Comparison of ENCODE assay signal across 8 cellular contexts in the genomic region with DNA sequence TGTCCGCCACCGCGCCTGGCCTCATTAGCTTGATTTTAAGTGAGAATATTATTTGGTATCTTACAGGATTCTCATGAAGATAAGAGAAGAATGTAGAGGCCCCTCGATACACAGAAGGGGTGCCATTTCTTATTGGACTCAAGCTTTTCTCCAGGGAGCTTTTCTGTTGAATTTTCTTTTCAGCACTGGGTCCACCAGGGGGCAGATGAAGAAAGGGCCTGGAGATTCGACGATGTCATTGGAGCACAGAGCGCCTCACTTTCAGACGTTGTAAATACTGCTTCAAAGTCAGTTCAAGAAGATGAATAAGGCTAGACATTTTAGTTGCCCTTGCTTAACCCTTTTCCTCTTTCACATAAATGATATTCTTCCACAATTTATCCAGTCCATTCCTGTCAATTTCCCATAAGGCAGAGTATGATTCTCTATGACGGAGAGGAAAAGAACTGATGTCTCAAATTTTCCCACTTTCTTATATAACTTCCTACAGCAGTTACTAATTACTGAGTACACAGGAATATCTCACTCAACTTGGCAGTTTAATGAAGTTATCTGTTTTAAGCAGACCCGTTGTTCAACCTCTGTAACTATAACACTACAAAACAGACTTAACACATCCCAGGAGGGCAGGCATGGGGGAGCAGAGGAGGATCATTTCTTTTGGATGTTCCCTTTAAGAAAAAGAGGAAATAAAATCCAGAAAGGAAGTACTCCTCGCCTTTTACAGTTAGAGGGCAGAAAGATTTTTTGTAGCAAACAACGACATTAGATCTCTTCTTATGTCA. TPM values are rescaled to one million over a fixed set of nuclear protein-coding genes. Genes with fewer than 3 reads are reported as not detected.
DNase-seq lines count a peak whose midpoint lies in the region; ATAC-seq, FAIRE-seq and TF ChIP-seq lines count a peak whose summit lies in the region.

No MANE protein-coding gene starts in this region.

- DNase-seq in A549 (ENCODE audit: low read depth in 1 of 2, low spot score in 1 of 2) (peak; percentile 59 to 73), RWPE1 (ENCODE audit: low spot score) (peak; percentile 75), fibroblast of the aortic adventitia (ENCODE audit: low read depth) (peak; percentile 92), non-pigmented ciliary epithelial cell (ENCODE audit: low read depth) (peak; percentile 72), stromal cell of bone marrow (ENCODE audit: low read depth) (peak; percentile 73)
- DNase-seq in activated T-helper 2 cell treated with anti-CD3 and anti-CD28 coated beads, Interferon-gamma antibody, Interleukin-2, Interleukin-4, amounts not matched to agents 10 μg/mL and 5 μg/mL and 100 μg/mL, durations not matched to agents 14 hours and 24 hours and 36 hours (ENCODE audit: low spot score) = peak; percentile 56

- no peak for TF ChIP-seq POLR2A in A549 (IDR thresholded peaks at IDR 0.05; ENCODE audit: low read length)

- no peak for FAIRE-seq in A549 (lab: Jason Lieb, UNC)

- no peaks in the 10 kb centered on the region for H4K20me1 ChIP-seq in KMS-11 (ENCODE audit: insufficient read depth)

- H2AFZ ChIP-seq in KMS-11 (ENCODE audit: low read depth) = no peak overlapping the region

- H3K27me3 ChIP-seq in KMS-11 (ENCODE audit: insufficient read depth, low read depth) = no peaks in the 10 kb centered on the region

- peak; percentile 73 for TF ChIP-seq CTCF in A549 (IDR thresholded peaks at IDR 0.05)
- TF ChIP-seq CTCF in KMS-11 (conservative IDR thresholded peaks at IDR 0.05; ENCODE audit: low read depth, low read length) = peak; percentile 96
- TF ChIP-seq CTCF in RWPE1 (conservative IDR thresholded peaks at IDR 0.05; ENCODE audit: low read depth) = peak; percentile 74
- peak; percentile 89 for TF ChIP-seq CTCF in fibroblast of the aortic adventitia (IDR thresholded peaks at IDR 0.05; ENCODE audit: insufficient read depth, low read length)

- H3K36me3 Mint-ChIP-seq in activated T-helper 2 cell treated with anti-CD3 and anti-CD28 coated beads, Interferon-gamma antibody, Interleukin-2, Interleukin-4, amounts not matched to agents 10 μg/mL and 5 μg/mL and 100 μg/mL, durations not matched to agents 14 hours and 24 hours and 36 hours (ENCODE audit: low read depth) = no peaks in the 10 kb centered on the region

- H3K36me3 ChIP-seq in KMS-11 (ENCODE audit: insufficient read depth) = no peaks in the 10 kb centered on the region

- POLR2A ChIA-PET in A549 (lab: Yijun Ruan, JAX) = interaction anchor here (0.6 to 1.0 kb wide), 3 partner anchors 12 to 397 kb away, joined by 3 to 4 read pairs (median 3); a partner anchor contains a TSS
- POLR2A ChIA-PET in RWPE1 (lab: Yijun Ruan, JAX; ENCODE audit: low non-redundant PET) = no interaction called here

- peaks cover 5% of the 10 kb centered on the region; the same call in 2 of the 3 replicates for H3K4me1 ChIP-seq in A549
- peaks cover 30% of the 10 kb centered on the region for H3K4me1 ChIP-seq in KMS-11 (ENCODE audit: low read depth, poor library complexity, severe bottlenecking)

- no peak overlapping the region for H3K27ac Mint-ChIP-seq in activated T-helper 2 cell treated with anti-CD3 and anti-CD28 coated beads, Interferon-gamma antibody, Interleukin-2, Interleukin-4, amounts not matched to agents 10 μg/mL and 5 μg/mL and 100 μg/mL, durations not matched to agents 14 hours and 24 hours and 36 hours

- H3K4me3 ChIP-seq in A549 (no peak overlapping the region), KMS-11 (IDR thresholded peaks at IDR 0.05; ENCODE audit: insufficient read depth, low read depth, low read length) (no peak overlapping the region), fibroblast of the aortic adventitia (ENCODE audit: low read depth, low read length) (no peak overlapping the region)

- no peaks in the 10 kb centered on the region for H3K79me2 ChIP-seq in KMS-11 (ENCODE audit: insufficient read depth, low read depth)

- H3K9me3 ChIP-seq in A549 = no peaks in the 10 kb centered on the region

- no peaks in the 10 kb centered on the region for H3K27me3 Mint-ChIP-seq in activated T-helper 2 cell treated with anti-CD3 and anti-CD28 coated beads, Interferon-gamma antibody, Interleukin-2, Interleukin-4, amounts not matched to agents 10 μg/mL and 5 μg/mL and 100 μg/mL, durations not matched to agents 14 hours and 24 hours and 36 hours (ENCODE audit: low read depth)

- H3K4me2 ChIP-seq in A549 (peak overlapping the region; percentile 32; the same call in 2 of the 3 replicates), KMS-11 (peak overlapping the region; percentile 80)

- H3K9ac ChIP-seq in KMS-11 = peak overlapping the region; percentile 45; the same call in 1 of the 2 replicates

- intact Hi-C loops in activated T-helper 2 cell treated with anti-CD3 and anti-CD28 coated beads, Interferon-gamma antibody, Interleukin-2, Interleukin-4, amounts not matched to agents 10 μg/mL and 5 μg/mL and 100 μg/mL, durations not matched to agents 14 hours and 24 hours and 36 hours (cut with micrococcal nuclease) = loop anchor here (1.0 to 5.0 kb wide), 4 partner anchors 77 to 261 kb away; no protein-coding TSS in a partner anchor

- ATAC-seq in A549 = peak; percentile 84 to 86; a peak in 5 of 6 replicates
- ATAC-seq in GM18517 (IDR thresholded peaks at IDR 0.05; ENCODE audit: unreplicated experiment) = peak; percentile 69

- no peak overlapping the region for H3K4me3 Mint-ChIP-seq in activated T-helper 2 cell treated with anti-CD3 and anti-CD28 coated beads, Interferon-gamma antibody, Interleukin-2, Interleukin-4, amounts not matched to agents 10 μg/mL and 5 μg/mL and 100 μg/mL, durations not matched to agents 14 hours and 24 hours and 36 hours (ENCODE audit: low read depth)

- CTCF ChIA-PET in A549 (lab: Yijun Ruan, JAX) (interaction anchor here (0.6 to 2.3 kb wide), 38 partner anchors 9 to 1291 kb away, joined by 3 to 12 read pairs (median 4); a partner anchor contains a TSS), RWPE1 (lab: Yijun Ruan, JAX) (interaction anchor here (0.6 to 1.6 kb wide), 12 partner anchors 9 to 1796 kb away, joined by 3 to 7 read pairs (median 4); a partner anchor contains a TSS)

- no peaks in the 10 kb centered on the region for H3K9me3 Mint-ChIP-seq in activated T-helper 2 cell treated with anti-CD3 and anti-CD28 coated beads, Interferon-gamma antibody, Interleukin-2, Interleukin-4, amounts not matched to agents 10 μg/mL and 5 μg/mL and 100 μg/mL, durations not matched to agents 14 hours and 24 hours and 36 hours

- 31% methylated on average over 10 of the region's 12 CpGs for WGBS in A549 (ENCODE audit: missing lambda C conversion rate)

- peaks cover 11% of the 10 kb centered on the region for H3K4me1 Mint-ChIP-seq in activated T-helper 2 cell treated with anti-CD3 and anti-CD28 coated beads, Interferon-gamma antibody, Interleukin-2, Interleukin-4, amounts not matched to agents 10 μg/mL and 5 μg/mL and 100 μg/mL, durations not matched to agents 14 hours and 24 hours and 36 hours (ENCODE audit: low read depth)

- TF ChIP-seq RAD21 in A549 (conservative IDR thresholded peaks at IDR 0.05 in 1 of 2, IDR thresholded peaks at IDR 0.05 in 1 of 2) = peak; percentile 78 to 83

- no peak for TF ChIP-seq EP300 in A549 (IDR thresholded peaks at IDR 0.05)

- peak overlapping the region in 1 of 2 experiments; percentile 53; a peak in 1 of 6 replicates for H3K27ac ChIP-seq in A549
- peak overlapping the region; percentile 79 for H3K27ac ChIP-seq in KMS-11
- no peak overlapping the region; the same call in 1 of the 2 replicates for H3K27ac ChIP-seq in RWPE1

TF ChIP-seq in A549, 52 proteins besides CTCF, POLR2A, EP300 and RAD21:
- TF ChIP-seq, protein P1, sequence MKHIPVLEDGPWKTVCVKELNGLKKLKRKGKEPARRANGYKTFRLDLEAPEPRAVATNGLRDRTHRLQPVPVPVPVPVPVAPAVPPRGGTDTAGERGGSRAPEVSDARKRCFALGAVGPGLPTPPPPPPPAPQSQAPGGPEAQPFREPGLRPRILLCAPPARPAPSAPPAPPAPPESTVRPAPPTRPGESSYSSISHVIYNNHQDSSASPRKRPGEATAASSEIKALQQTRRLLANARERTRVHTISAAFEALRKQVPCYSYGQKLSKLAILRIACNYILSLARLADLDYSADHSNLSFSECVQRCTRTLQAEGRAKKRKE (CRISPR knock-in tag; IDR thresholded peaks at IDR 0.05; ENCODE audit: low read depth) = no peak
- TF ChIP-seq SMC3 (IDR thresholded peaks at IDR 0.05) = peak; percentile 89

RNA-seq across cellular contexts. Expression of a gene that starts 12.0 kb away (rescaled TPM):
- polyA plus RNA-seq in A549 (2011; rRNA removed) (19.1 and 28.4 TPM in 2 replicates), A549 (2017; fragmentation: RNase III; extraction: RNeasy Plus Mini Kit Qiagen cat#74134 plus additional on column Dnase treatment) (22.9 to 25.6 TPM (median 24.3 TPM) in 3 replicates)
- 8.8 and 9.9 TPM in 2 replicates for polyA plus RNA-seq in A549 (2012; cell fraction: cytosol; rRNA removed)
- polyA plus RNA-seq in A549 (2012; cell fraction: nucleus; rRNA removed) = 3.2 and 5.8 TPM in 2 replicates
- polyA minus RNA-seq in A549 (2011; rRNA and poly(A)+ RNA removed) = 3.1 and 3.4 TPM in 2 replicates
- 60.9 and 74.2 TPM in 2 replicates for total RNA-seq in activated T-helper 2 cell treated with anti-CD3 and anti-CD28 coated beads, Interferon-gamma antibody, Interleukin-2, Interleukin-4, amounts not matched to agents 10 μg/mL and 5 μg/mL and 100 μg/mL, durations not matched to agents 14 hours and 24 hours and 36 hours
- 3.3 and 30.5 TPM in 2 replicates for total RNA-seq in fibroblast of the aortic adventitia (ENCODE audit: low replicate concordance)
